ENCODE assay signal across 1 cellular context in genomic region chr3:54538346-54538745, GRCh38.
A peak's percentile ranks its signal among the peaks of the same experiment; 100 is the strongest.
TF ChIP-seq lines count a peak whose summit lies in the region.

No MANE protein-coding gene starts in this region.

TF ChIP-seq in H1, 55 proteins besides CTCF, POLR2A, EP300 and RAD21 (continued from another document):
- no peak for TF ChIP-seq CHD7 (IDR thresholded peaks at IDR 0.05; ENCODE audit: insufficient replicate concordance, low read length)
- TF ChIP-seq ATF3 (IDR thresholded peaks at IDR 0.05; ENCODE audit: insufficient read depth, low read depth, low read length) = no peak
- no peak for TF ChIP-seq JUND (IDR thresholded peaks at IDR 0.05; ENCODE audit: low read length)
- peak; percentile 21; the same call in 1 of the 2 replicates for TF ChIP-seq MAX (IDR thresholded peaks at IDR 0.05)
